In genomic region chr3:72658466-72659100, GRCh38 we compare ENCODE assay signal across 1 cellular context.
A peak's percentile ranks its signal among the peaks of the same experiment; 100 is the strongest.
TF ChIP-seq lines count a peak whose summit lies in the region.

No MANE protein-coding gene starts in this region.

TF ChIP-seq in HepG2, 621 proteins besides CTCF, POLR2A, EP300 and RAD21 (continued from another document):
- TF ChIP-seq ARID5B (CRISPR knock-in tag; IDR thresholded peaks at IDR 0.05) = peak; percentile 49; the same call in 1 of the 2 replicates
- TF ChIP-seq PLSCR1 (CRISPR knock-in tag; IDR thresholded peaks at IDR 0.05; ENCODE audit: borderline replicate concordance) = no peak
- no peak for TF ChIP-seq LCORL (IDR thresholded peaks at IDR 0.05)
- TF ChIP-seq LCORL (CRISPR knock-in tag; IDR thresholded peaks at IDR 0.05) = no peak
- TF ChIP-seq SP5 (CRISPR knock-in tag; IDR thresholded peaks at IDR 0.05; ENCODE audit: borderline replicate concordance, low read depth) = no peak
- no peak for TF ChIP-seq RCOR2 (CRISPR knock-in tag; IDR thresholded peaks at IDR 0.05)
- no peak for TF ChIP-seq SOX13 (IDR thresholded peaks at IDR 0.05)
- 0 out of 4 replicates have a peak, but pooled peaks of 1 of the 2 experiments have one; percentile 29 for TF ChIP-seq SOX13 (CRISPR knock-in tag; conservative IDR thresholded peaks at IDR 0.05 in 1 of 2, IDR thresholded peaks at IDR 0.05 in 1 of 2)
- peak; percentile 25; the same call in 1 of the 2 replicates for TF ChIP-seq SOX5 (CRISPR knock-in tag; IDR thresholded peaks at IDR 0.05; ENCODE audit: borderline replicate concordance)
- TF ChIP-seq ZNF577 (CRISPR knock-in tag; IDR thresholded peaks at IDR 0.05; ENCODE audit: borderline replicate concordance, low read depth) = no peak
- TF ChIP-seq POGZ (CRISPR knock-in tag; IDR thresholded peaks at IDR 0.05) = 0 out of 2 replicates have a peak, but pooled peaks have one; percentile 29
- TF ChIP-seq HNF4A (CRISPR knock-in tag; IDR thresholded peaks at IDR 0.05) = peak; percentile 68
- TF ChIP-seq ARID4A (CRISPR knock-in tag; IDR thresholded peaks at IDR 0.05; ENCODE audit: borderline replicate concordance) = peak; percentile 11; the same call in 1 of the 2 replicates
- TF ChIP-seq ZMYM4 (CRISPR knock-in tag; IDR thresholded peaks at IDR 0.05) = peak; percentile 35; the same call in 1 of the 2 replicates
- TF ChIP-seq TEAD3 (CRISPR knock-in tag; optimal IDR thresholded peaks at IDR 0.05; ENCODE audit: borderline replicate concordance) = peak; percentile 16
- peak; percentile 27; the same call in 1 of the 2 replicates for TF ChIP-seq FOXO1 (CRISPR knock-in tag; IDR thresholded peaks at IDR 0.05)
- TF ChIP-seq ZNF34 (CRISPR knock-in tag; IDR thresholded peaks at IDR 0.05; ENCODE audit: borderline replicate concordance) = no peak
- TF ChIP-seq EED (CRISPR knock-in tag; IDR thresholded peaks at IDR 0.05) = no peak
- no peak for TF ChIP-seq XRCC5 (optimal IDR thresholded peaks at IDR 0.05; ENCODE audit: low read length)
- TF ChIP-seq NBN (conservative IDR thresholded peaks at IDR 0.05) = no peak
- TF ChIP-seq ZNF766 (CRISPR knock-in tag; IDR thresholded peaks at IDR 0.05; ENCODE audit: borderline replicate concordance) = no peak
- 0 out of 2 replicates have a peak, but pooled peaks have one; percentile 24 for TF ChIP-seq HOMEZ (CRISPR knock-in tag; IDR thresholded peaks at IDR 0.05; ENCODE audit: low read depth)
- 0 out of 2 replicates have a peak, but pooled peaks have one; percentile 40 for TF ChIP-seq PAXIP1 (CRISPR knock-in tag; conservative IDR thresholded peaks at IDR 0.05)
- TF ChIP-seq NFE2 (CRISPR knock-in tag; IDR thresholded peaks at IDR 0.05) = no peak
- no peak for TF ChIP-seq ZSCAN21 (CRISPR knock-in tag; IDR thresholded peaks at IDR 0.05; ENCODE audit: borderline replicate concordance)
- TF ChIP-seq CREBL2 (CRISPR knock-in tag; IDR thresholded peaks at IDR 0.05; ENCODE audit: borderline replicate concordance) = no peak
